In the genomic region with DNA sequence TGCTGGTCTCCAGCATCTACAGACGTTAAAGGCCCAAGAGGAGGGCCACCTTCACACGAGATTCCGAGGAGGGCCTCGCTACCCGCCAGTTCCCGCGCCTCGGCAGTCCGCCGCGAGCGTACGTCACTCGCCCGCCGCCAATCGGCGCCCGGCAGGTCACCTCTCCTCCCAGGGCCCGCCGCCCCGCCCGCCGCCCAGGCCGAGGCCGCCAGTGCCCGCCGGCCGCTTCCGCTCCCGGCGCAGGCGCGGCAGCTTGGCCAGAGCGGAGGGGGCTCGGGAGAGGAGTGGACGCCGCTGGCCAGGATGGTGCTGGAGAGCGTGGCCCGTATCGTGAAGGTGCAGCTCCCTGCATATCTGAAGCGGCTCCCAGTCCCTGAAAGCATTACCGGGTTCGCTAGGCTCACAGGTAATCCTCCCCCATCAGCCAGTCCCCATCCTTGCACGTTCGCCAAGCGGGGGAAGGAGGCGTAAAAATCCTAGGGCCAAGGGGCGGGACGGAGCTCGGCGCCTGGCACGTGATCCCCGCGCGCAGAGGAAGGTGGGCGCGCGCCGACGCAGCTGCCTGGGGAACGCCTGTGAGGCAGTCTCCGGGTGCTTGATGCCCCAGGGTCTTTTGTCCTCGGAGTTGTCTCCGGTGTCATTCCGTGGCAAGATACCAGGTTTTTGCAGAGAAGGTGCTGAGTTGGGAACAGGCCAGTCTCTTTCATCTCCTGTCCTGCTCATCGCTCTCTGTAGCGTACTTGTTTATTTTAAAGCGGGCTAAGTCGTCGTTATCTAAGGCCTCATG, we compare ENCODE assay signal across 8 cellular contexts. TPM values are rescaled to one million over a fixed set of nuclear protein-coding genes. Genes with fewer than 3 reads are reported as not detected.
DNase-seq lines count a peak whose midpoint lies in the region; ATAC-seq, FAIRE-seq and TF ChIP-seq lines count a peak whose summit lies in the region.

A gene with protein sequence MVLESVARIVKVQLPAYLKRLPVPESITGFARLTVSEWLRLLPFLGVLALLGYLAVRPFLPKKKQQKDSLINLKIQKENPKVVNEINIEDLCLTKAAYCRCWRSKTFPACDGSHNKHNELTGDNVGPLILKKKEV (plus strand): TSS at position 211 of the 787 bp plus-strand sequence. CDS start 93 bp downstream, at position 304.

- peak; percentile 90 for TF ChIP-seq POLR2A in GM12891 (IDR thresholded peaks at IDR 0.05; ENCODE audit: low read depth, low read length)
- peak; percentile 3 to 88 for TF ChIP-seq POLR2A in thyroid gland (IDR thresholded peaks at IDR 0.05)

- intact Hi-C loops in Right ventricle myocardium inferior (cut with DNase I): loop anchor here (1.0 to 10.0 kb wide), 3 partner anchors 42 to 244 kb away; a partner anchor contains a TSS
- intact Hi-C loops in pancreas (cut with DNase I): no loop called here
- intact Hi-C loops in thyroid gland (cut with DNase I): loop anchor here (5.0 kb wide), 1 partner anchor 42 kb away; a partner anchor contains a TSS

- H3K36me3 ChIP-seq in pancreas: no peaks in the 10 kb centered on the region
- no peaks in the 10 kb centered on the region for H3K36me3 ChIP-seq in thyroid gland

- DNase-seq in GM12891 (ENCODE audit: insufficient read length, low spot score) (peak; percentile 66), NCI-H1417 treated with DMSO at 0.1 percent for 48 hours (lab: John Stamatoyannopoulos, UW) (peak; percentile 83), SW 1271 (lab: John Stamatoyannopoulos, UW) (peak; percentile 63 to 79), Right ventricle myocardium inferior (ENCODE audit: missing footprints) (peak; percentile 96), pancreas (peak; percentile 90 to 96 (median 94)), thyroid gland (peak; percentile 91 to 93)
- peak; percentile 83 for DNase-seq in activated naive CD8-positive, alpha-beta T cell treated with anti-CD3 and anti-CD28 coated beads, Interleukin-2, amount 50 U/mL, for 16 hours (ENCODE audit: low read depth, low spot score)

- H3K27me3 ChIP-seq in pancreas (no peaks in the 10 kb centered on the region), thyroid gland (no peaks in the 10 kb centered on the region)

- no peak for TF ChIP-seq CTCF in pancreas (IDR thresholded peaks at IDR 0.05)
- no peak for TF ChIP-seq CTCF in thyroid gland (IDR thresholded peaks at IDR 0.05)

- FAIRE-seq in GM12891 (lab: Jason Lieb, UNC): peak; percentile 100
- FAIRE-seq in pancreas (lab: Jason Lieb, UNC): no peak

- H3K4me3 ChIP-seq in pancreas: peak within 1 kb of the TSS; percentile 53 to 74 (median 58)
- H3K4me3 ChIP-seq in thyroid gland (replicated peaks in 1 of 3): peak within 1 kb of the TSS; percentile 42 to 91 (median 70)

- 0 to 1% methylated on average over 24 to 71 of the region's 71 CpGs for WGBS in pancreas, 2 donors
- 0% methylated on average over 13 to 33 of the region's 71 CpGs for WGBS in thyroid gland, 2 donors

- no peaks in the 10 kb centered on the region for H3K9me3 ChIP-seq in pancreas
- H3K9me3 ChIP-seq in thyroid gland: no peaks in the 10 kb centered on the region

- H3K27ac ChIP-seq in pancreas: peak within 1 kb of the TSS; percentile 86 to 98 (median 94)
- H3K27ac ChIP-seq in thyroid gland: peak within 1 kb of the TSS; percentile 76 to 89 (median 84)

- ATAC-seq in HG02798 (IDR thresholded peaks at IDR 0.05; ENCODE audit: poor library complexity, unreplicated experiment) (peak; percentile 88), Right ventricle myocardium inferior (peak; percentile 99), pancreas (peak; percentile 94 to 98 (median 97))

- peaks cover 0 to 16% (median 14%) of the 10 kb centered on the region in 3 donors for H3K4me1 ChIP-seq in pancreas
- H3K4me1 ChIP-seq in thyroid gland: peaks cover 7 to 12% of the 10 kb centered on the region in 2 donors

TF ChIP-seq in GM12891, 5 proteins besides CTCF, POLR2A, EP300 and RAD21:
- no peak for TF ChIP-seq PAX5 (IDR thresholded peaks at IDR 0.05; ENCODE audit: insufficient read depth, low read length, severe bottlenecking)
- TF ChIP-seq TAF1 (IDR thresholded peaks at IDR 0.05; ENCODE audit: low read depth, low read length): no peak; the same call in 1 of the 2 replicates
- TF ChIP-seq POLR2AphosphoS5 (IDR thresholded peaks at IDR 0.05; ENCODE audit: low read depth, low read length): peak; percentile 92
- no peak; the same call in 1 of the 2 replicates for TF ChIP-seq SPI1 (IDR thresholded peaks at IDR 0.05; ENCODE audit: low read depth, low read length)
- peak; percentile 13 for TF ChIP-seq POU2F2 (IDR thresholded peaks at IDR 0.05; ENCODE audit: low read depth, low read length)

RNA-seq across cellular contexts. Expression of the gene that starts here (rescaled TPM):
- polyA plus RNA-seq in GM12891 (2012; ENCODE audit: low read depth, missing spikeins): 26.9 TPM
- 17.1 TPM for total RNA-seq in Right ventricle myocardium inferior
- 10 to 100 TPM; 10.2 to 21.1 (median 14.4) TPM for total RNA-seq in pancreas
- polyA plus RNA-seq in pancreas: 10 to 100 TPM; 10.8 to 23.1 TPM
- total RNA-seq in thyroid gland: 10 to 100 TPM; 29.3 to 37.0 (median 33.7) TPM

Comparison
In these comparisons a context has a peak if more than half of its experiments do, and no peak if none do; other contexts are left out.
1. Peak in every context shown above with its lines: DNase-seq, ATAC-seq, H3K4me3 ChIP-seq and H3K27ac ChIP-seq.
2. intact Hi-C loops: an anchor here in Right ventricle myocardium inferior (1.0 to 10.0 kb wide) and thyroid gland (5.0 kb wide); none called in pancreas.